9 cellular contexts compared by ENCODE assay signal in the genomic region with DNA sequence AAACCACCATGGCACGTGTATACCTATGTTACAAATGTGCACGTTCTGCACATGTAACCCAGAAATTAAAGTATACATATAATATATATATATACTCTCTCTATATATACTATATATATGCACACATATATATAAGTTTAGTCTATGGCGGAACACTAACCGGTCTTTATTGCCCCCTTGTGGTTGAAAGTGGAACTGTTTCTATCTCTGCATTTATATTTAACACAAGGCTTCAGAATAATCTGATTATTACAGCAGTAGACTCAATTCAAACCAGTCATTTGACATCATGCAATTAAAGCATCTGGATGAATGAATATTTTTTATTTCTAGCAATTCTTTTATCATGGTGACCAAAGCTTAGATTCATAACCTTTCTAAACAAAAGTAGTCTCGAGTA. TPM values are rescaled to one million over a fixed set of nuclear protein-coding genes. Genes with fewer than 3 reads are reported as not detected.
DNase-seq lines count a peak whose midpoint lies in the region; ATAC-seq and TF ChIP-seq lines count a peak whose summit lies in the region.
"Had no signal": no experiment of that assay in that cellular context is flagged by ENCODE, and none has a peak within 500 bp of the region (broad histone marks: within the 10 kb centered on the region; RNA-seq: fewer than 3 reads in every experiment).

No MANE protein-coding gene starts in this region.

- POLR2A ChIA-PET in Panc1 (lab: Charles Lee), result no interaction called here

- H3K27ac Mint-ChIP-seq in effector memory CD8-positive, alpha-beta T cell, result no peak overlapping the region
- no peak overlapping the region for H3K27ac Mint-ChIP-seq in nephron progenitor cell
- no peak overlapping the region for H3K27ac Mint-ChIP-seq in activated CD8-positive, alpha-beta memory T cell treated with anti-CD3 and anti-CD28 coated beads, Interleukin-2, amount 10 ng/mL, durations not matched to agents 7 days and 5 days
- H3K27ac Mint-ChIP-seq: stimulated activated effector memory CD8-positive, alpha-beta T cell treated with anti-CD3 and anti-CD28 coated beads, Interleukin-12 subunit alpha, Interleukin-12 subunit beta, amount 100 ng/mL, for 72 hours had no signal

- H3K4me3 Mint-ChIP-seq in effector memory CD8-positive, alpha-beta T cell, result no peak overlapping the region
- no peak overlapping the region for H3K4me3 Mint-ChIP-seq in nephron progenitor cell
- no peak overlapping the region for H3K4me3 Mint-ChIP-seq in activated CD8-positive, alpha-beta memory T cell treated with anti-CD3 and anti-CD28 coated beads, Interleukin-2, amount 10 ng/mL, durations not matched to agents 7 days and 5 days
- H3K4me3 Mint-ChIP-seq: stimulated activated effector memory CD8-positive, alpha-beta T cell treated with anti-CD3 and anti-CD28 coated beads, Interleukin-12 subunit alpha, Interleukin-12 subunit beta, amount 100 ng/mL, for 72 hours had no signal

- H3K27me3 Mint-ChIP-seq in effector memory CD8-positive, alpha-beta T cell, result peaks cover 17 to 24% of the 10 kb centered on the region in 2 donors
- H3K27me3 Mint-ChIP-seq in nephron progenitor cell (ENCODE audit: low read depth, poor library complexity), result peaks cover 2% of the 10 kb centered on the region
- peaks cover 24% of the 10 kb centered on the region for H3K27me3 Mint-ChIP-seq in activated CD8-positive, alpha-beta memory T cell treated with anti-CD3 and anti-CD28 coated beads, Interleukin-2, amount 10 ng/mL, durations not matched to agents 7 days and 5 days

- no peaks in the 10 kb centered on the region for H3K4me1 Mint-ChIP-seq in effector memory CD8-positive, alpha-beta T cell (ENCODE audit: low read depth in 2 of 2)
- H3K4me1 Mint-ChIP-seq in nephron progenitor cell, result peaks cover 7% of the 10 kb centered on the region
- H3K4me1 Mint-ChIP-seq in activated CD8-positive, alpha-beta memory T cell treated with anti-CD3 and anti-CD28 coated beads, Interleukin-2, amount 10 ng/mL, durations not matched to agents 7 days and 5 days, result peaks cover 6% of the 10 kb centered on the region

- peak; percentile 70; the same call in 1 of the 2 replicates for TF ChIP-seq CTCF in Panc1 (IDR thresholded peaks at IDR 0.05)
- TF ChIP-seq CTCF in nephron progenitor cell (IDR thresholded peaks at IDR 0.05), result peak; percentile 77

- H3K27me3 ChIP-seq in Panc1 (ENCODE audit: control insufficient read depth, insufficient read depth, low read length), result no peaks in the 10 kb centered on the region

- in situ Hi-C loops in Panc1 (cut with HindIII; ENCODE audit: low pct_unique_long_range_greater_than_20kb, low sequenced_read_pairs), result no loop called here

- ATAC-seq in Panc1, result peak; percentile 88
- peak; percentile 57 for ATAC-seq in effector memory CD8-positive, alpha-beta T cell (replicated peaks)
- ATAC-seq in activated CD8-positive, alpha-beta memory T cell treated with anti-CD3 and anti-CD28 coated beads, Interleukin-2, amount 10 ng/mL, durations not matched to agents 7 days and 5 days, result no peak
- ATAC-seq: stimulated activated effector memory CD8-positive, alpha-beta T cell treated with anti-CD3 and anti-CD28 coated beads, Interleukin-12 subunit alpha, Interleukin-12 subunit beta, amount 100 ng/mL, for 72 hours had no signal

- H3K36me3 Mint-ChIP-seq in effector memory CD8-positive, alpha-beta T cell (ENCODE audit: insufficient read depth), result no peaks in the 10 kb centered on the region
- H3K36me3 Mint-ChIP-seq in nephron progenitor cell (ENCODE audit: low read depth), result no peaks in the 10 kb centered on the region
- H3K36me3 Mint-ChIP-seq in activated CD8-positive, alpha-beta memory T cell treated with anti-CD3 and anti-CD28 coated beads, Interleukin-2, amount 10 ng/mL, durations not matched to agents 7 days and 5 days, result no peaks in the 10 kb centered on the region
- H3K36me3 Mint-ChIP-seq: stimulated activated effector memory CD8-positive, alpha-beta T cell treated with anti-CD3 and anti-CD28 coated beads, Interleukin-12 subunit alpha, Interleukin-12 subunit beta, amount 100 ng/mL, for 72 hours had no signal

- H3K9me3 Mint-ChIP-seq in effector memory CD8-positive, alpha-beta T cell, result no peaks in the 10 kb centered on the region
- H3K9me3 Mint-ChIP-seq in nephron progenitor cell, result peaks cover 17% of the 10 kb centered on the region
- no peaks in the 10 kb centered on the region for H3K9me3 Mint-ChIP-seq in activated CD8-positive, alpha-beta memory T cell treated with anti-CD3 and anti-CD28 coated beads, Interleukin-2, amount 10 ng/mL, durations not matched to agents 7 days and 5 days (ENCODE audit: low read depth)
- H3K9me3 Mint-ChIP-seq: stimulated activated effector memory CD8-positive, alpha-beta T cell treated with anti-CD3 and anti-CD28 coated beads, Interleukin-12 subunit alpha, Interleukin-12 subunit beta, amount 100 ng/mL, for 72 hours had no signal

- no peak overlapping the region for H3K27ac ChIP-seq in Panc1 (ENCODE audit: low read length)

- H3K4me3 ChIP-seq in Panc1 (ENCODE audit: low read depth in 2 of 2, low read length in 2 of 2), result no peak overlapping the region

- no peaks in the 10 kb centered on the region for H3K9me3 ChIP-seq in Panc1 (ENCODE audit: control insufficient read depth, insufficient read depth, low read depth, low read length)

- no TSS peak for BruUV-seq in Panc1 (replicated peaks; lab: Mats Ljungman, UMichigan)

- no peaks in the 10 kb centered on the region for H3K36me3 ChIP-seq in Panc1 (ENCODE audit: control insufficient read depth, insufficient read depth, low read length)

- DNase-seq in stimulated activated CD4-positive, alpha-beta T cell treated with anti-CD3 and anti-CD28 coated beads, Interleukin-4, amount 100 ng/mL, for 24 hours, result peak; percentile 30
- no peak for DNase-seq in stimulated activated CD4-positive, alpha-beta T cell treated with anti-CD3 and anti-CD28 coated beads, Interleukin-4, amount 100 ng/mL, for 4 hours
- DNase-seq in HS-5 (ENCODE audit: low read depth) (peak; percentile 37), Panc1 (ENCODE audit: low read depth, low spot score) (peak; percentile 46), nephron progenitor cell (peak; percentile 25), HK-2 (ENCODE audit: unreplicated experiment) (no peak)
- DNase-seq in effector memory CD8-positive, alpha-beta T cell, result peak; percentile 39 to 41 (median 40)
- no peak for DNase-seq in activated CD8-positive, alpha-beta memory T cell treated with anti-CD3 and anti-CD28 coated beads, Interleukin-2, amount 10 ng/mL, durations not matched to agents 7 days and 5 days

- H3K4me1 ChIP-seq in Panc1 (ENCODE audit: control insufficient read depth, insufficient read depth, low read length), result no peaks in the 10 kb centered on the region

- CTCF ChIA-PET in Panc1 (lab: Charles Lee), result no interaction called here
- CTCF ChIA-PET in activated CD8-positive, alpha-beta memory T cell treated with anti-CD3 and anti-CD28 coated beads, Interleukin-2, amount 10 ng/mL, durations not matched to agents 7 days and 5 days (lab: Charles Lee), result no interaction called here

- intact Hi-C loops in Panc1 (cut with micrococcal nuclease; ENCODE audit: unreplicated experiment), result loop anchor here (1.0 to 5.0 kb wide), 4 partner anchors 105 to 330 kb away; a partner anchor contains a TSS

RNA-seq across cellular contexts. Expression of a gene that starts 14.6 kb away (rescaled TPM):
- total RNA-seq in Panc1 (2021; ENCODE audit: unreplicated experiment), result 0.62 TPM
- polyA plus RNA-seq in Panc1 (2012; ENCODE audit: insufficient read length), result 0.23 TPM
- total RNA-seq in activated CD8-positive, alpha-beta memory T cell treated with anti-CD3 and anti-CD28 coated beads, Interleukin-2, amount 10 ng/mL, durations not matched to agents 7 days and 5 days, result under 1 TPM; 0.19 to 0.26 TPM

RNA-seq across cellular contexts. Expression of a gene that starts 40.9 kb away (rescaled TPM):
- total RNA-seq in Panc1 (2021; ENCODE audit: unreplicated experiment), result 0.13 TPM
- not detected for polyA plus RNA-seq in Panc1 (2012; ENCODE audit: insufficient read length)
- not detected for total RNA-seq in activated CD8-positive, alpha-beta memory T cell treated with anti-CD3 and anti-CD28 coated beads, Interleukin-2, amount 10 ng/mL, durations not matched to agents 7 days and 5 days

Comparison
In these comparisons a context has a peak if more than half of its experiments do, and no peak if none do; other contexts are left out.
1. DNase-seq: peak in stimulated activated CD4-positive, alpha-beta T cell treated with anti-CD3 and anti-CD28 coated beads, Interleukin-4, amount 100 ng/mL, for 24 hours (single experiment), HS-5 (single experiment), Panc1 (single experiment), effector memory CD8-positive, alpha-beta T cell (3 of 3) and nephron progenitor cell (single experiment); none in stimulated activated CD4-positive, alpha-beta T cell treated with anti-CD3 and anti-CD28 coated beads, Interleukin-4, amount 100 ng/mL, for 4 hours (0 of 2), HK-2 (single experiment) and activated CD8-positive, alpha-beta memory T cell treated with anti-CD3 and anti-CD28 coated beads, Interleukin-2, amount 10 ng/mL, durations not matched to agents 7 days and 5 days (single experiment).